Comparison of ENCODE assay signal across 1 cellular context in genomic region chr6:31821301-31822037, GRCh38.
A peak's percentile ranks its signal among the peaks of the same experiment; 100 is the strongest.
TF ChIP-seq lines count a peak whose summit lies in the region.

No MANE protein-coding gene starts in this region.

TF ChIP-seq in HepG2, 621 proteins besides CTCF, POLR2A, EP300 and RAD21 (continued from another document and continues in another):
- TF ChIP-seq PAXIP1 (CRISPR knock-in tag; conservative IDR thresholded peaks at IDR 0.05) (no peak), HNRNPK (IDR thresholded peaks at IDR 0.05; ENCODE audit: low read depth, low read length, poor library complexity, severe bottlenecking) (no peak), ZNF546 (CRISPR knock-in tag; conservative IDR thresholded peaks at IDR 0.05) (no peak), FIP1L1 (IDR thresholded peaks at IDR 0.05; ENCODE audit: borderline replicate concordance, insufficient read depth, low read depth, low read length) (0 out of 2 replicates have a peak, but pooled peaks have one; percentile 21), NFYC (CRISPR knock-in tag; IDR thresholded peaks at IDR 0.05) (0 out of 2 replicates have a peak, but pooled peaks have one; percentile 6), PHF8 (CRISPR knock-in tag; IDR thresholded peaks at IDR 0.05) (peak; percentile 27; the same call in 1 of the 2 replicates), TP53 (CRISPR knock-in tag; conservative IDR thresholded peaks at IDR 0.05) (no peak), ERF (CRISPR knock-in tag; IDR thresholded peaks at IDR 0.05) (peak; percentile 20), REXO4 (CRISPR knock-in tag; IDR thresholded peaks at IDR 0.05; ENCODE audit: borderline replicate concordance) (no peak), KLF11 (CRISPR knock-in tag; IDR thresholded peaks at IDR 0.05) (no peak), HMGXB4 (CRISPR knock-in tag; IDR thresholded peaks at IDR 0.05; ENCODE audit: borderline replicate concordance in 1 of 2, low read depth in 1 of 2) (no peak), ZNF503 (CRISPR knock-in tag; IDR thresholded peaks at IDR 0.05) (no peak), ZNF318 (CRISPR knock-in tag; IDR thresholded peaks at IDR 0.05) (no peak), MYC (CRISPR knock-in tag; IDR thresholded peaks at IDR 0.05; ENCODE audit: borderline replicate concordance) (0 out of 2 replicates have a peak, but pooled peaks have one; percentile 7), ZMYM3 (CRISPR knock-in tag; IDR thresholded peaks at IDR 0.05) (peak; percentile 85), ZNF549 (CRISPR knock-in tag; IDR thresholded peaks at IDR 0.05) (no peak), SAP130 (CRISPR knock-in tag; IDR thresholded peaks at IDR 0.05; ENCODE audit: low read depth) (no peak; the same call in 1 of the 2 replicates), CREM (IDR thresholded peaks at IDR 0.05) (no peak), CREM (CRISPR knock-in tag; IDR thresholded peaks at IDR 0.05) (no peak), TOPORS (CRISPR knock-in tag; IDR thresholded peaks at IDR 0.05) (no peak), SIX1 (CRISPR knock-in tag; IDR thresholded peaks at IDR 0.05; ENCODE audit: borderline replicate concordance) (no peak), NR2F2 (IDR thresholded peaks at IDR 0.05; ENCODE audit: borderline replicate concordance, low read depth) (no peak), ZSCAN9 (CRISPR knock-in tag; IDR thresholded peaks at IDR 0.05; ENCODE audit: borderline replicate concordance) (0 out of 2 replicates have a peak, but pooled peaks have one; percentile 28), ZSCAN31 (CRISPR knock-in tag; IDR thresholded peaks at IDR 0.05; ENCODE audit: low read depth) (0 out of 2 replicates have a peak, but pooled peaks have one; percentile 14), ZNF891 (CRISPR knock-in tag; IDR thresholded peaks at IDR 0.05) (peak; percentile 52; the same call in 1 of the 2 replicates), ZNF747 (CRISPR knock-in tag; IDR thresholded peaks at IDR 0.05; ENCODE audit: borderline replicate concordance) (no peak), TBX2 (CRISPR knock-in tag; IDR thresholded peaks at IDR 0.05; ENCODE audit: borderline replicate concordance) (peak; percentile 40; the same call in 1 of the 2 replicates), ZNF710 (CRISPR knock-in tag; IDR thresholded peaks at IDR 0.05; ENCODE audit: borderline replicate concordance) (no peak), MIER3 (CRISPR knock-in tag; IDR thresholded peaks at IDR 0.05; ENCODE audit: borderline replicate concordance) (no peak), ZNF782 (CRISPR knock-in tag; IDR thresholded peaks at IDR 0.05; ENCODE audit: borderline replicate concordance) (no peak), CBX2 (IDR thresholded peaks at IDR 0.05; ENCODE audit: low read depth, low read length) (no peak), CBX2 (CRISPR knock-in tag; IDR thresholded peaks at IDR 0.05; ENCODE audit: low read depth) (no peak), ATF1 (CRISPR knock-in tag; IDR thresholded peaks at IDR 0.05) (no peak), ZNF562 (CRISPR knock-in tag; IDR thresholded peaks at IDR 0.05; ENCODE audit: borderline replicate concordance) (no peak), ZNF777 (CRISPR knock-in tag; IDR thresholded peaks at IDR 0.05) (no peak)
- TF ChIP-seq, protein P1, sequence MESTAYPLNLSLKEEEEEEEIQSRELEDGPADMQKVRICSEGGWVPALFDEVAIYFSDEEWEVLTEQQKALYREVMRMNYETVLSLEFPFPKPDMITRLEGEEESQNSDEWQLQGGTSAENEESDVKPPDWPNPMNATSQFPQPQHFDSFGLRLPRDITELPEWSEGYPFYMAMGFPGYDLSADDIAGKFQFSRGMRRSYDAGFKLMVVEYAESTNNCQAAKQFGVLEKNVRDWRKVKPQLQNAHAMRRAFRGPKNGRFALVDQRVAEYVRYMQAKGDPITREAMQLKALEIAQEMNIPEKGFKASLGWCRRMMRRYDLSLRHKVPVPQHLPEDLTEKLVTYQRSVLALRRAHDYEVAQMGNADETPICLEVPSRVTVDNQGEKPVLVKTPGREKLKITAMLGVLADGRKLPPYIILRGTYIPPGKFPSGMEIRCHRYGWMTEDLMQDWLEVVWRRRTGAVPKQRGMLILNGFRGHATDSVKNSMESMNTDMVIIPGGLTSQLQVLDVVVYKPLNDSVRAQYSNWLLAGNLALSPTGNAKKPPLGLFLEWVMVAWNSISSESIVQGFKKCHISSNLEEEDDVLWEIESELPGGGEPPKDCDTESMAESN (CRISPR knock-in tag; conservative IDR thresholded peaks at IDR 0.05): peak; percentile 59; the same call in 1 of the 2 replicates
- TF ChIP-seq, protein P2, sequence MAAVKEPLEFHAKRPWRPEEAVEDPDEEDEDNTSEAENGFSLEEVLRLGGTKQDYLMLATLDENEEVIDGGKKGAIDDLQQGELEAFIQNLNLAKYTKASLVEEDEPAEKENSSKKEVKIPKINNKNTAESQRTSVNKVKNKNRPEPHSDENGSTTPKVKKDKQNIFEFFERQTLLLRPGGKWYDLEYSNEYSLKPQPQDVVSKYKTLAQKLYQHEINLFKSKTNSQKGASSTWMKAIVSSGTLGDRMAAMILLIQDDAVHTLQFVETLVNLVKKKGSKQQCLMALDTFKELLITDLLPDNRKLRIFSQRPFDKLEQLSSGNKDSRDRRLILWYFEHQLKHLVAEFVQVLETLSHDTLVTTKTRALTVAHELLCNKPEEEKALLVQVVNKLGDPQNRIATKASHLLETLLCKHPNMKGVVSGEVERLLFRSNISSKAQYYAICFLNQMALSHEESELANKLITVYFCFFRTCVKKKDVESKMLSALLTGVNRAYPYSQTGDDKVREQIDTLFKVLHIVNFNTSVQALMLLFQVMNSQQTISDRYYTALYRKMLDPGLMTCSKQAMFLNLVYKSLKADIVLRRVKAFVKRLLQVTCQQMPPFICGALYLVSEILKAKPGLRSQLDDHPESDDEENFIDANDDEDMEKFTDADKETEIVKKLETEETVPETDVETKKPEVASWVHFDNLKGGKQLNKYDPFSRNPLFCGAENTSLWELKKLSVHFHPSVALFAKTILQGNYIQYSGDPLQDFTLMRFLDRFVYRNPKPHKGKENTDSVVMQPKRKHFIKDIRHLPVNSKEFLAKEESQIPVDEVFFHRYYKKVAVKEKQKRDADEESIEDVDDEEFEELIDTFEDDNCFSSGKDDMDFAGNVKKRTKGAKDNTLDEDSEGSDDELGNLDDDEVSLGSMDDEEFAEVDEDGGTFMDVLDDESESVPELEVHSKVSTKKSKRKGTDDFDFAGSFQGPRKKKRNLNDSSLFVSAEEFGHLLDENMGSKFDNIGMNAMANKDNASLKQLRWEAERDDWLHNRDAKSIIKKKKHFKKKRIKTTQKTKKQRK (IDR thresholded peaks at IDR 0.05; ENCODE audit: low read length): no peak
